ENCODE assay signal across 20 cellular contexts in the genomic region with DNA sequence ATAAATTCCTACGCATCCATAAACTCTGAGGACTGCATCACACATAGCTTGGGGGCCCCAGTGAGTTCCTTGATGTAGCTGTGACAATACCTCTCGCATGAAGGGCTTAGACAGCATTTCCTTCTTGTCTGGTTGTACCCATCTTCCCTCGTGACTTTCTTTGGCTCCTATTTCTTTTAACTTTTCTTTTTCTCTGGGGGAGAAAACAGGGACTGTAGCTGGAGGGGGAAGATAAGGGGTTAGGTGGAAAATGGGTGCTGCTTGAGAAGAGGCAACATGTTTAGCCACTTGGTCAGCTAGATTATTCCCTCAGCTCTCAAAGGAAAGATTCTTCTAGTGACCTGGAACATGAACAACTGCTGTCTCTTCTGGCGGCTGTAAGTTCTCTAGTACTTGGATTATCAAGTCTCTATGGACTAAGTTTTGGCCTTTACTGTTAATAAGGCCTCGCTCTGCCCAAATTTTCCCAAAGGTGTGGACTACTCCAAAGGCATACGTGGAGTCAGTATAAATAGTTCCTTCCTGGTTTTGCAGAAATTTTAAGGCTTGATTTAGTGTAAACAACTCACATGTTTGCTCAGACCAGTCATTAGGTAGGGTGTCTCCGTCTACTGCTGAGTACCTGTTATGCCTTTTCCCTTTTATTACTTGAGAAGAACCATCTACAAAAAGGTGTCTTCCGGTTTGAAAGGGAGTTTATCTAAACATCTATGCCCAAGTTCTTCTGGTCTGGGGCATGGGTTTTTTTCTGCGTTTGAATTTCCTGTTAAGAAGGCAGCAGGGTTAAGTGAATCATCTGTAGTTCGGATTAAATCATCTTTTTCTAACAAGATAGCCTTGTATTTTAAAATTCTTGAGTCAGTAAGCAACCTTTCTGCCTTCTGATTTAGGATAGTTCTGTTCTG. TPM values are rescaled to one million over a fixed set of nuclear protein-coding genes. Genes with fewer than 3 reads are reported as not detected.
A peak's percentile ranks its signal among the peaks of the same experiment; 100 is the strongest.
DNase-seq lines count a peak whose midpoint lies in the region; ATAC-seq, FAIRE-seq and TF ChIP-seq lines count a peak whose summit lies in the region.
"Had no signal": no experiment of that assay in that cellular context is flagged by ENCODE, and none has a peak within 500 bp of the region (broad histone marks: within the 10 kb centered on the region; RNA-seq: fewer than 3 reads in every experiment).

No MANE protein-coding gene starts in this region.

- CTCF ChIA-PET in PC-9 (lab: Charles Lee), result no interaction called here

- no peak overlapping the region for H3K4me3 Mint-ChIP-seq in astrocyte (ENCODE audit: unreplicated experiment)
- peak overlapping the region in 2 of 10 donors; percentile 28 to 42 for H3K4me3 Mint-ChIP-seq in naive thymus-derived CD8-positive, alpha-beta T cell
- H3K4me3 Mint-ChIP-seq: IgD-negative memory B cell; nephron; stimulated activated memory B cell treated with anti-CD40 and anti-IgM and Interleukin-4, amounts not matched to agents 10 μg/mL and 1 μg/mL and 100 μg/mL, for 72 hours had no signal

- no peak overlapping the region for H3K9ac ChIP-seq in astrocyte (ENCODE audit: low read length)

- TF ChIP-seq CTCF in PC-9 (conservative IDR thresholded peaks at IDR 0.05) (no peak), astrocyte (IDR thresholded peaks at IDR 0.05; ENCODE audit: insufficient read depth, low read depth, low read length) (no peak)

- H3K4me1 ChIP-seq in PC-9 (replicated peaks; ENCODE audit: insufficient read depth) (peaks cover 20% of the 10 kb centered on the region), astrocyte (ENCODE audit: insufficient read depth, low read length) (peaks cover 11% of the 10 kb centered on the region)
- H3K4me1 ChIP-seq: prostate gland, spleen had no signal

- peaks cover 7% of the 10 kb centered on the region for H3K36me3 Mint-ChIP-seq in astrocyte (ENCODE audit: low read depth, unreplicated experiment)
- H3K36me3 Mint-ChIP-seq in naive thymus-derived CD8-positive, alpha-beta T cell, result no peaks in the 10 kb centered on the region
- H3K36me3 Mint-ChIP-seq: stimulated activated memory B cell treated with anti-CD40 and anti-IgM and Interleukin-4, amounts not matched to agents 10 μg/mL and 1 μg/mL and 100 μg/mL, for 72 hours had no signal

- peak; percentile 23 to 45 for ATAC-seq in naive thymus-derived CD8-positive, alpha-beta T cell
- ATAC-seq in GM18870 (IDR thresholded peaks at IDR 0.05; ENCODE audit: unreplicated experiment), result no peak
- ATAC-seq: Panc1; stimulated activated memory B cell treated with anti-CD40 and anti-IgM and Interleukin-4, amounts not matched to agents 10 μg/mL and 1 μg/mL and 100 μg/mL, for 72 hours had no signal

- intact Hi-C loops in PC-9 (cut with micrococcal nuclease; ENCODE audit: unreplicated experiment), result no loop called here

- H3K79me2 ChIP-seq in PC-9 (ENCODE audit: low read depth), result no peaks in the 10 kb centered on the region
- H3K79me2 ChIP-seq in astrocyte (ENCODE audit: insufficient read depth, low read length), result peaks cover 15% of the 10 kb centered on the region

- peaks cover 4% of the 10 kb centered on the region for H3K9me3 Mint-ChIP-seq in astrocyte (ENCODE audit: unreplicated experiment)
- peaks cover 0 to 7% (median 0%) of the 10 kb centered on the region in 9 donors for H3K9me3 Mint-ChIP-seq in naive thymus-derived CD8-positive, alpha-beta T cell
- H3K9me3 Mint-ChIP-seq: nephron had no signal

- no peaks in the 10 kb centered on the region for H3K9me2 ChIP-seq in PC-9 (ENCODE audit: insufficient read depth)

- H3K9me3 ChIP-seq in PC-9 (ENCODE audit: insufficient read depth, low read depth) (no peaks in the 10 kb centered on the region), astrocyte (ENCODE audit: insufficient read depth, low read depth, low read length) (no peaks in the 10 kb centered on the region)
- H3K9me3 ChIP-seq: prostate gland, spleen had no signal

- no TSS peak for BruUV-seq in PC-9 (replicated peaks; lab: Mats Ljungman, UMichigan)

- H3F3A ChIP-seq in PC-9 (ENCODE audit: insufficient read depth, low read depth), result peaks cover 4% of the 10 kb centered on the region

- H3K27me3 Mint-ChIP-seq in astrocyte (ENCODE audit: low read depth, unreplicated experiment), result peaks cover 10% of the 10 kb centered on the region
- peaks cover 3 to 16% (median 5%) of the 10 kb centered on the region in 5 donors for H3K27me3 Mint-ChIP-seq in naive thymus-derived CD8-positive, alpha-beta T cell

- no peak overlapping the region for H3K27ac Mint-ChIP-seq in astrocyte (ENCODE audit: unreplicated experiment)
- H3K27ac Mint-ChIP-seq in naive thymus-derived CD8-positive, alpha-beta T cell, result peak overlapping the region in 7 of 10 donors; percentile 11 to 81 (median 54)
- H3K27ac Mint-ChIP-seq: IgD-negative memory B cell; nephron; stimulated activated memory B cell treated with anti-CD40 and anti-IgM and Interleukin-4, amounts not matched to agents 10 μg/mL and 1 μg/mL and 100 μg/mL, for 72 hours had no signal

- POLR2A ChIA-PET in PC-9 (lab: Charles Lee; ENCODE audit: unreplicated experiment), result interaction anchor here (0.5 to 0.6 kb wide), 3 partner anchors 1505 to 1590 kb away, joined by 6 to 15 read pairs (median 8); no protein-coding TSS in a partner anchor
- POLR2A ChIA-PET in naive thymus-derived CD8-positive, alpha-beta T cell (lab: Charles Lee), result no interaction called here

- H4K20me1 ChIP-seq in PC-9 (ENCODE audit: insufficient read depth) (no peaks in the 10 kb centered on the region), astrocyte (ENCODE audit: insufficient read depth, low read length) (peaks cover 8% of the 10 kb centered on the region)

- peak; percentile 8 to 10 for DNase-seq in activated CD4-positive, alpha-beta T cell treated with anti-CD3 and anti-CD28 coated beads for 4 hours
- no peak for DNase-seq in activated CD4-positive, alpha-beta T cell treated with anti-CD3 and anti-CD28 coated beads for 1 hour
- DNase-seq in PC-9, result no peak
- no peak for DNase-seq in astrocyte (ENCODE audit: low read depth)
- DNase-seq in naive thymus-derived CD8-positive, alpha-beta T cell, result no peak
- no peak for DNase-seq in foreskin melanocyte
- DNase-seq in kidney tubule cell (ENCODE audit: low spot score), result no peak
- DNase-seq: activated CD8-positive, alpha-beta memory T cell treated with anti-CD3 and anti-CD28 coated beads, Interleukin-2, amount 50 U/mL, for 48 hours; anterior cingulate cortex; NCI-H1092; NCI-H2081 treated with DMSO at 0.1 percent for 48 hours; spleen had no signal

- H2AFZ ChIP-seq in PC-9, result no peak overlapping the region
- no peak overlapping the region for H2AFZ ChIP-seq in astrocyte (ENCODE audit: low read depth, low read length)

- H3K27me3 ChIP-seq in PC-9 (ENCODE audit: insufficient read depth, low read depth) (no peaks in the 10 kb centered on the region), astrocyte (ENCODE audit: insufficient read depth, low read length) (no peaks in the 10 kb centered on the region)

- H3K4me1 Mint-ChIP-seq in astrocyte (ENCODE audit: low read depth, unreplicated experiment), result peaks cover 5% of the 10 kb centered on the region
- peaks cover 0 to 15% (median 10%) of the 10 kb centered on the region in 4 donors for H3K4me1 Mint-ChIP-seq in naive thymus-derived CD8-positive, alpha-beta T cell
- H3K4me1 Mint-ChIP-seq: IgD-negative memory B cell; nephron; stimulated activated memory B cell treated with anti-CD40 and anti-IgM and Interleukin-4, amounts not matched to agents 10 μg/mL and 1 μg/mL and 100 μg/mL, for 72 hours had no signal

- no peak overlapping the region for H3K4me3 ChIP-seq in PC-9
- H3K4me3 ChIP-seq in astrocyte (ENCODE audit: insufficient read depth, low read depth, low read length), result no peak overlapping the region
- H3K4me3 ChIP-seq: prostate gland, spleen had no signal

- 0 out of 2 replicates have a peak, but pooled peaks cover 6% of the 10 kb centered on the region for H3K36me3 ChIP-seq in PC-9 (ENCODE audit: low read depth)
- no peaks in the 10 kb centered on the region for H3K36me3 ChIP-seq in astrocyte (ENCODE audit: insufficient read depth, low read length)
- H3K36me3 ChIP-seq: prostate gland, spleen had no signal

- FAIRE-seq in astrocyte (lab: Jason Lieb, UNC), result no peak
- FAIRE-seq: urothelium cell line had no signal

- no peak overlapping the region for H3K4me2 ChIP-seq in PC-9
- peak overlapping the region; percentile 25 for H3K4me2 ChIP-seq in astrocyte (ENCODE audit: low read length)

- H3K27ac ChIP-seq in PC-9, result 0 out of 2 replicates have a peak overlapping the region, but pooled peaks have one; percentile 24
- no peak overlapping the region for H3K27ac ChIP-seq in astrocyte (ENCODE audit: low read depth, low read length)
- H3K27ac ChIP-seq: C4-2B, prostate gland, spleen had no signal

RNA-seq across cellular contexts. Expression of gene ATG7, which starts 21.0 kb away (rescaled TPM):
- total RNA-seq in PC-9 (2021) (53.1 and 56.1 TPM in 2 replicates), astrocyte (24.8 and 29.5 TPM in 2 replicates)
- total RNA-seq in naive thymus-derived CD8-positive, alpha-beta T cell, result 10 to 100 TPM; 28.6 to 28.7 TPM
- 10 to 100 TPM in 2 of 3 donors, 1 to 10 TPM in 1; 6.0 to 15.3 (median 10.3) TPM for polyA plus RNA-seq in naive thymus-derived CD8-positive, alpha-beta T cell

Comparison
In these comparisons a context has a peak if more than half of its experiments do, and no peak if none do; other contexts are left out.
1. DNase-seq: peak in activated CD4-positive, alpha-beta T cell treated with anti-CD3 and anti-CD28 coated beads for 4 hours (2 of 2); none in activated CD4-positive, alpha-beta T cell treated with anti-CD3 and anti-CD28 coated beads for 1 hour (single experiment), PC-9 (0 of 2), astrocyte (single experiment), naive thymus-derived CD8-positive, alpha-beta T cell (0 of 10), foreskin melanocyte (single experiment) and kidney tubule cell (single experiment).